ENCODE assay signal across 1 cellular context in genomic region chr3:194072097-194072428, GRCh38.
TF ChIP-seq lines count a peak whose summit lies in the region.

No MANE protein-coding gene starts in this region.

TF ChIP-seq in H1, 55 proteins besides CTCF, POLR2A, EP300 and RAD21:
- TF ChIP-seq JUND (IDR thresholded peaks at IDR 0.05; ENCODE audit: low read length) (no peak), KDM4A (IDR thresholded peaks at IDR 0.05; ENCODE audit: low read depth, low read length, severe bottlenecking) (no peak), TEAD4 (IDR thresholded peaks at IDR 0.05; ENCODE audit: low read depth, low read length) (no peak), KDM1A (IDR thresholded peaks at IDR 0.05; ENCODE audit: borderline replicate concordance, low read length) (no peak), TAF7 (optimal IDR thresholded peaks at IDR 0.05; ENCODE audit: borderline replicate concordance, low read depth, low read length) (no peak), SP1 (IDR thresholded peaks at IDR 0.05; ENCODE audit: low read depth, low read length) (no peak), CHD1 (IDR thresholded peaks at IDR 0.05; ENCODE audit: low read depth, low read length) (no peak), ATF2 (IDR thresholded peaks at IDR 0.05; ENCODE audit: low read length) (no peak), SP2 (IDR thresholded peaks at IDR 0.05; ENCODE audit: low read length) (no peak), POU5F1 (IDR thresholded peaks at IDR 0.05; ENCODE audit: low read depth, low read length) (no peak), FOSL1 (IDR thresholded peaks at IDR 0.05; ENCODE audit: insufficient read depth, low read depth, low read length) (no peak), TBP (IDR thresholded peaks at IDR 0.05; ENCODE audit: low read depth, low read length) (no peak), ZNF274 (IDR thresholded peaks at IDR 0.05; ENCODE audit: borderline replicate concordance, extremely low read depth, low read length) (no peak), HDAC6 (IDR thresholded peaks at IDR 0.05; ENCODE audit: low read depth, low read length) (no peak), NRF1 (IDR thresholded peaks at IDR 0.05; ENCODE audit: low read depth, low read length) (no peak), TCF12 (IDR thresholded peaks at IDR 0.05; ENCODE audit: low read depth, low read length) (no peak), CHD7 (IDR thresholded peaks at IDR 0.05; ENCODE audit: insufficient replicate concordance, low read length) (no peak)
